Comparison of ENCODE assay signal across 1 cellular context in genomic region chr11:125202362-125202880, GRCh38.
TF ChIP-seq lines count a peak whose summit lies in the region.

No MANE protein-coding gene starts in this region.

TF ChIP-seq in SK-N-SH treated with all-trans-retinoic acid at 6 μM for 48 hours, 23 proteins besides CTCF, POLR2A, EP300 and RAD21 (continued from another document):
- TF ChIP-seq PATZ1 (CRISPR knock-in tag; IDR thresholded peaks at IDR 0.05; ENCODE audit: borderline replicate concordance), result no peak
- no peak for TF ChIP-seq SNAI2 (CRISPR knock-in tag; IDR thresholded peaks at IDR 0.05)
- TF ChIP-seq ZNF70 (CRISPR knock-in tag; IDR thresholded peaks at IDR 0.05), result no peak
- no peak for TF ChIP-seq ISL1 (CRISPR knock-in tag; IDR thresholded peaks at IDR 0.05)
TF ChIP-seq in SK-N-SH treated with all-trans-retinoic acid at 6 μM for 48 hours: peak in this region for 0.
